Comparison of ENCODE assay signal across 16 cellular contexts in the genomic region with DNA sequence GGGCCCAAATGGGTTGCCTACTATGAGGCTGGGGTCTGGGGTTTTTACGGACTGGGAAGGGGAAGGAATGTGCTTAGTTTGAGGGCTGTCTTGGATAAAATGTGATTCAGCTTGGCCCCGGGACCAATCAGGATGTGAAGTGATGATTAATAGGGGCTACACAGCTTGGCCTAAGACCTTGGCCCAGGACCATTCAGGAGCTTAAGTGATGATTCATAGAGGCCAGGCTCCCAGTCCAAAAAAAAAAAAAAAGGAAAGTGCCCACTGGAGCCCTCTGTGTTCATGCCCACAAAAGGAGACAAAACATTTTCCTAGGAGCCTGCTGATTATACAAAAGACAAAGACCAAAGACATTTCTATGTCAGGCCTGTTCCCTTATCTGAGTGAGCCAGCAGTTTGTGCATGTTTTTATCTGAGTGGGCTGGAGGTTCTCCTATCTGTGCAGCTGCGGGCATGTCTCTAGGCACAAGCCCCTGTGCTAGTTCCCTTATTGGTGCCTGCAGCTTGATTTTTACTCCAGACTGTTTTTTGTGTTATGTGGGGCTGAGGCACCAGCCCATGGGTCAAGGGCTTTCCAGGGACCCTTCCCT.
A peak's percentile ranks its signal among the peaks of the same experiment; 100 is the strongest.
DNase-seq lines count a peak whose midpoint lies in the region; ATAC-seq and TF ChIP-seq lines count a peak whose summit lies in the region.
"Had no signal": no experiment of that assay in that cellular context is flagged by ENCODE, and none has a peak within 500 bp of the region (broad histone marks: within the 10 kb centered on the region; RNA-seq: fewer than 3 reads in every experiment).

No MANE protein-coding gene starts in this region.

- POLR2A ChIA-PET in AG04449 (lab: Yijun Ruan, JAX): no interaction called here

- H3K4me2 ChIP-seq in mesenchymal stem cell (ENCODE audit: low read length, poor library complexity, severe bottlenecking): peak overlapping the region; percentile 29

- H2AFZ ChIP-seq in mesenchymal stem cell (ENCODE audit: low read depth, low read length): no peak overlapping the region

- no peak overlapping the region for H3K27ac Mint-ChIP-seq in nephron progenitor cell
- H3K27ac Mint-ChIP-seq: naive thymus-derived CD8-positive, alpha-beta T cell; T-helper 1 cell treated with Interleukin-12 subunit alpha and Interleukin-12 subunit beta and Interleukin-4 antibody, amounts not matched to agents 30 μg/mL and 1 μg/mL, for 36 hours had no signal

- H3K79me1 ChIP-seq in mesenchymal stem cell (replicated peaks; ENCODE audit: low read length, poor library complexity, severe bottlenecking): no peaks in the 10 kb centered on the region

- no peak overlapping the region for H3K14ac ChIP-seq in mesenchymal stem cell (ENCODE audit: low read length in 2 of 2)

- peaks cover 3% of the 10 kb centered on the region for H3K4me1 ChIP-seq in mesenchymal stem cell (ENCODE audit: control insufficient read depth, insufficient read depth, low read depth, low read length)
- H3K4me1 ChIP-seq: foreskin keratinocyte, spleen had no signal

- peak overlapping the region; percentile 14 to 84 for H3K18ac ChIP-seq in mesenchymal stem cell (ENCODE audit: low read depth in 1 of 2, low read length in 2 of 2)

- H3K27me3 Mint-ChIP-seq in nephron progenitor cell (ENCODE audit: low read depth, poor library complexity): no peaks in the 10 kb centered on the region
- H3K27me3 Mint-ChIP-seq: naive thymus-derived CD8-positive, alpha-beta T cell had no signal

- H2BK5ac ChIP-seq in mesenchymal stem cell (ENCODE audit: low read depth, low read length, poor library complexity, severe bottlenecking): peak overlapping the region; percentile 1

- H3K4me3 Mint-ChIP-seq in nephron progenitor cell: no peak overlapping the region
- H3K4me3 Mint-ChIP-seq: naive thymus-derived CD8-positive, alpha-beta T cell; T-helper 1 cell treated with Interleukin-12 subunit alpha and Interleukin-12 subunit beta and Interleukin-4 antibody, amounts not matched to agents 30 μg/mL and 1 μg/mL, for 36 hours had no signal

- peak overlapping the region; percentile 31 to 66 for H2BK12ac ChIP-seq in mesenchymal stem cell (ENCODE audit: low read length in 2 of 2)

- peak overlapping the region; percentile 43 for H3K9ac ChIP-seq in mesenchymal stem cell (ENCODE audit: low read length)

- H3K36me3 ChIP-seq in MG63 (no peaks in the 10 kb centered on the region; the same call in 1 of the 2 replicates), mesenchymal stem cell (ENCODE audit: control insufficient read depth in 1 of 2, insufficient read depth in 2 of 2, low read depth in 1 of 2, low read length in 2 of 2) (no peaks in the 10 kb centered on the region), WERI-Rb-1 (no peaks in the 10 kb centered on the region)
- H3K36me3 ChIP-seq: spleen, tibial nerve had no signal

- H4K8ac ChIP-seq in mesenchymal stem cell (ENCODE audit: low read length): peak overlapping the region; percentile 60

- peak overlapping the region; percentile 89 for H4K91ac ChIP-seq in mesenchymal stem cell (ENCODE audit: low read length)

- H2BK120ac ChIP-seq in mesenchymal stem cell (ENCODE audit: low read depth, low read length): peak overlapping the region; percentile 79

- peak overlapping the region; percentile 89 for H3K27ac ChIP-seq in mesenchymal stem cell (ENCODE audit: low read length, poor library complexity, severe bottlenecking)
- no peak overlapping the region for H3K27ac ChIP-seq in WERI-Rb-1
- H3K27ac ChIP-seq: foreskin keratinocyte, spleen had no signal

- 18% methylated on average over 3 of the region's 3 CpGs for WGBS in mesenchymal stem cell

- H3K4me3 ChIP-seq in AG04449 (ENCODE audit: low read depth, low read length) (no peak overlapping the region), MG63 (no peak overlapping the region), cardiac fibroblast (replicated peaks in 1 of 2; ENCODE audit: low read depth in 2 of 2, low read length in 2 of 2) (no peak overlapping the region), mesenchymal stem cell (ENCODE audit: insufficient read depth in 1 of 2, low read depth in 1 of 2, low read length in 2 of 2) (peak overlapping the region in 1 of 2 experiments; percentile 25), WERI-Rb-1 (ENCODE audit: low read depth, low read length) (no peak overlapping the region)
- H3K4me3 ChIP-seq: spleen, tibial nerve had no signal

- CTCF ChIA-PET in AG04449 (lab: Yijun Ruan, JAX): interaction anchor here (1.2 to 1.4 kb wide), 2 partner anchors 11 to 15 kb away, joined by 3 read pairs; no protein-coding TSS in a partner anchor

- H2BK15ac ChIP-seq in mesenchymal stem cell (ENCODE audit: low read depth, poor library complexity, severe bottlenecking): no peak overlapping the region

- DNase-seq in AG04449 (ENCODE audit: low read depth, low spot score): peak; percentile 14
- DNase-seq in MG63: peak; percentile 98
- peak; percentile 51 to 66 for DNase-seq in cardiac fibroblast (ENCODE audit: low read depth in 2 of 2)
- DNase-seq in mesenchymal stem cell: peak; percentile 75
- no peak for DNase-seq in NCI-H1694 treated with DMSO at 0.1 percent for 48 hours (lab: John Stamatoyannopoulos, UW)
- DNase-seq in nephron progenitor cell: no peak
- no peak for DNase-seq in WERI-Rb-1
- DNase-seq: activated gamma-delta T cell treated with Interleukin-2 at 50 U/mL for 16 hours; kidney glomerular epithelial cell; MM.1S; naive thymus-derived CD8-positive, alpha-beta T cell; spleen had no signal

- peak overlapping the region in 1 of 2 experiments; percentile 69 for H3K4ac ChIP-seq in mesenchymal stem cell (ENCODE audit: low read depth in 1 of 2, low read length in 2 of 2)

- H3K36me3 Mint-ChIP-seq in nephron progenitor cell (ENCODE audit: low read depth): no peaks in the 10 kb centered on the region
- H3K36me3 Mint-ChIP-seq: naive thymus-derived CD8-positive, alpha-beta T cell had no signal

- H3K9me3 ChIP-seq in MG63: no peaks in the 10 kb centered on the region; the same call in none of the 2 replicates
- H3K9me3 ChIP-seq in mesenchymal stem cell (ENCODE audit: control insufficient read depth, low read length): no peaks in the 10 kb centered on the region
- no peaks in the 10 kb centered on the region for H3K9me3 ChIP-seq in WERI-Rb-1 (ENCODE audit: severe bottlenecking)
- H3K9me3 ChIP-seq: tibial nerve had no signal

- no peak for ATAC-seq in HG02588 (IDR thresholded peaks at IDR 0.05; ENCODE audit: unreplicated experiment)
- ATAC-seq: foreskin keratinocyte; naive thymus-derived CD8-positive, alpha-beta T cell had no signal

- H3K23ac ChIP-seq in mesenchymal stem cell (ENCODE audit: low read length in 2 of 2): no peak overlapping the region

- no peaks in the 10 kb centered on the region for H3K4me1 Mint-ChIP-seq in nephron progenitor cell
- H3K4me1 Mint-ChIP-seq: naive thymus-derived CD8-positive, alpha-beta T cell had no signal

- peak overlapping the region; percentile 96 for H2AK5ac ChIP-seq in mesenchymal stem cell (ENCODE audit: low read length, severe bottlenecking)

- H3K9me3 Mint-ChIP-seq in nephron progenitor cell: peaks cover 8% of the 10 kb centered on the region
- H3K9me3 Mint-ChIP-seq: T-helper 1 cell treated with Interleukin-12 subunit alpha and Interleukin-12 subunit beta and Interleukin-4 antibody, amounts not matched to agents 30 μg/mL and 1 μg/mL, for 36 hours had no signal

- no peaks in the 10 kb centered on the region for H3K27me3 ChIP-seq in MG63
- H3K27me3 ChIP-seq in mesenchymal stem cell (ENCODE audit: control insufficient read depth in 1 of 2, insufficient read depth in 1 of 2, low read length in 2 of 2): no peaks in the 10 kb centered on the region
- no peaks in the 10 kb centered on the region for H3K27me3 ChIP-seq in WERI-Rb-1 (ENCODE audit: insufficient read depth, low read depth, severe bottlenecking)
- H3K27me3 ChIP-seq: foreskin keratinocyte, spleen, tibial nerve had no signal

- TF ChIP-seq CTCF in AG04449 (IDR thresholded peaks at IDR 0.05; ENCODE audit: insufficient read depth, low read length, missing control alignments) (no peak), cardiac fibroblast (IDR thresholded peaks at IDR 0.05; ENCODE audit: low read depth, low read length) (no peak), nephron progenitor cell (IDR thresholded peaks at IDR 0.05) (no peak), WERI-Rb-1 (IDR thresholded peaks at IDR 0.05; ENCODE audit: low read depth, low read length) (no peak)

Comparison
In these comparisons a context has a peak if more than half of its experiments do, and no peak if none do; other contexts are left out.
1. DNase-seq: peak in AG04449 (single experiment), MG63 (single experiment), cardiac fibroblast (2 of 2) and mesenchymal stem cell (single experiment); none in NCI-H1694 treated with DMSO at 0.1 percent for 48 hours (single experiment), nephron progenitor cell (single experiment) and WERI-Rb-1 (single experiment).